In genomic region chr6:45739058-45739457, GRCh38 we compare ENCODE assay signal across 33 cellular contexts.
"Had no signal": no experiment of that assay in that cellular context is flagged by ENCODE, and none has a peak within 500 bp of the region (broad histone marks: within the 10 kb centered on the region; RNA-seq: fewer than 3 reads in every experiment).

No MANE protein-coding gene starts in this region.

- FAIRE-seq: astrocyte, bronchial epithelial cell had no signal

- DNase-seq: activated effector memory CD4-positive, alpha-beta T cell treated with anti-CD3 and anti-CD28 coated beads, Interleukin-2, amount 50 U/mL, for 16 hours; activated effector memory CD4-positive, alpha-beta T cell treated with Interleukin-2 at 50 U/mL for 16 hours; activated gamma-delta T cell; activated gamma-delta T cell treated with Interleukin-2 at 50 U/mL for 16 hours; activated naive CD4-positive, alpha-beta T cell; activated naive CD4-positive, alpha-beta T cell treated with anti-CD3 and anti-CD28 coated beads for 36 hours; activated naive CD4-positive, alpha-beta T cell treated with anti-CD3 and anti-CD28 coated beads, Interleukin-2, amount 10 ng/mL, durations not matched to agents 7 days and 5 days; activated naive CD4-positive, alpha-beta T cell treated with anti-CD3 and anti-CD28 coated beads, Interleukin-2, amount 50 U/mL, for 16 hours; activated naive CD4-positive, alpha-beta T cell treated with Interleukin-2 at 50 U/mL for 16 hours; activated naive CD8-positive, alpha-beta T cell treated with anti-CD3 and anti-CD28 coated beads for 36 hours; activated naive CD8-positive, alpha-beta T cell treated with anti-CD3 and anti-CD28 coated beads, Interleukin-2, amount 10 ng/mL, durations not matched to agents 7 days and 5 days; activated naive CD8-positive, alpha-beta T cell treated with anti-CD3 and anti-CD28 coated beads, Interleukin-2, amount 50 U/mL, for 24 hours; activated T-cell treated with anti-CD3 and anti-CD28 coated beads, Interleukin-2, amount 50 U/mL, for 24 hours; activated T-cell treated with anti-CD3 and anti-CD28 coated beads, Interleukin-2, amount 50 U/mL, for 4 hours; activated T-cell treated with anti-CD3 and anti-CD28 coated beads, Interleukin-2, amount 50 U/mL, for 48 hours; activated T-cell treated with anti-CD3 and anti-CD28 coated beads, Interleukin-2, amount 50 U/mL, for 72 hours; adrenal gland; amniotic stem cell; amygdala; anterior cingulate cortex; aorta; body of pancreas; brain microvascular endothelial cell; caudate nucleus; central memory CD4-positive, alpha-beta T cell; cerebellar nuclear complex had no signal

- H3K27ac ChIP-seq: adrenal gland, ascending aorta, body of pancreas, brain microvascular endothelial cell, breast epithelium, cardiac muscle cell had no signal

- H3K4me3 ChIP-seq: adrenal gland, ascending aorta, body of pancreas, breast epithelium, cardiac muscle cell had no signal

- ATAC-seq: activated naive CD4-positive, alpha-beta T cell treated with anti-CD3 and anti-CD28 coated beads, Interleukin-2, amount 50 U/mL, for 72 hours; activated naive CD8-positive, alpha-beta T cell treated with anti-CD3 and anti-CD28 coated beads, Interleukin-2, amount 50 U/mL, for 24 hours; activated T-cell treated with anti-CD3 and anti-CD28 coated beads, Interleukin-2, amount 50 U/mL, for 4 hours; activated T-cell treated with anti-CD3 and anti-CD28 coated beads, Interleukin-2, amount 50 U/mL, for 72 hours; activated T-helper 17 cell treated with anti-CD3 and anti-CD28 coated beads, Interleukin-2, amount 50 U/mL, for 72 hours; body of pancreas had no signal

- H3K27me3 ChIP-seq: adrenal gland, ascending aorta, body of pancreas, brain microvascular endothelial cell, breast epithelium, cardiac muscle cell had no signal

- H3K9me3 ChIP-seq: adrenal gland, ascending aorta, body of pancreas, breast epithelium had no signal

- H3K4me1 ChIP-seq: ascending aorta, body of pancreas had no signal

- H3K36me3 ChIP-seq: adrenal gland, ascending aorta, brain microvascular endothelial cell, breast epithelium, cardiac muscle cell had no signal
